ENCODE assay signal across 1 cellular context in the genomic region with DNA sequence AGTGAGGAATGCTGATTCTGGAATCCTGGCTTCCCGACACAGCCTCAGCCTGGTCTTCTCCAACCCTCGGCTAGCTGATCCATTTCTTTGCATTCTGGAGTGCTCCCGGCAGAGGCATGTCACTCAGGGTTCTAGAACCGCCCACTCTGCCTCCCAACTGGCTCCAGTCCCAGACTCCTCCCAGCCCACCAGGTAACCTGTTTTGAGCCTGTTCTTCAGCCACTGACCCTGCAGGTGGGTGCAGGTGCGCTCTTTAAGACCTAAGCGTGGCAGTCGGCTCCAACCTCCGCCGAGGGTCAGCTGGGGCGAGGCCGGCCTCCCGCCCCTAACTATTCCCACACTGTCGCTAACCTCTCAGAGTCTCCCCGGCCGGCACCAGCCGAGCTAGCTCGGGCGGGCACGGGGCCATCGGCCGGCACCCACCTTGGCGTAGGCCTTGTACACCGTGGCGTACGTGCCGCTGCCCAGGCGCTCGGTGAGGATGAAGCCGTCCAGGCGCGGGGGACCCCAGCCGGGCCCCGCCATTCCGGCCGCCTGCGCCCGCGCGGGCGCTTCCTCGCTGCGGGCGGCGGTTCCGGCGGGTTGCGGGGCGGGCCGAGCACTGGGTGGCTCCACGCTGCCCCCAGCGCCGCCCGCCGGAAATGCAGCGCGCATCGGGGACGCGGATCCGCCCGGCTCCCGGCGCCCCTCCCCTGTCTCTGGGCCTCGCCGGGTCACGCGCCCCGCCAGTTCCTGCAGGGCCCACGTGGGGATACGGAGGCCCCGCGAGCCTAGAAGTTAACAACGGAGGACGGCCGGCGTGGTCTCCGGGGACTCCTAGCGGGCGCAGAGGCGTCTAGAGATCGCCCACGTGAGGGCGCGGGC.
TF ChIP-seq lines count a peak whose summit lies in the region.

A gene with protein sequence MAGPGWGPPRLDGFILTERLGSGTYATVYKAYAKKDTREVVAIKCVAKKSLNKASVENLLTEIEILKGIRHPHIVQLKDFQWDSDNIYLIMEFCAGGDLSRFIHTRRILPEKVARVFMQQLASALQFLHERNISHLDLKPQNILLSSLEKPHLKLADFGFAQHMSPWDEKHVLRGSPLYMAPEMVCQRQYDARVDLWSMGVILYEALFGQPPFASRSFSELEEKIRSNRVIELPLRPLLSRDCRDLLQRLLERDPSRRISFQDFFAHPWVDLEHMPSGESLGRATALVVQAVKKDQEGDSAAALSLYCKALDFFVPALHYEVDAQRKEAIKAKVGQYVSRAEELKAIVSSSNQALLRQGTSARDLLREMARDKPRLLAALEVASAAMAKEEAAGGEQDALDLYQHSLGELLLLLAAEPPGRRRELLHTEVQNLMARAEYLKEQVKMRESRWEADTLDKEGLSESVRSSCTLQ (minus strand): TSS at position 576 of the 864 bp plus-strand sequence. CDS start 51 bp downstream, at position 525.

TF ChIP-seq in HepG2, 621 proteins besides CTCF, POLR2A, EP300 and RAD21 (continued from another document and continues in another):
- TF ChIP-seq, protein P1, sequence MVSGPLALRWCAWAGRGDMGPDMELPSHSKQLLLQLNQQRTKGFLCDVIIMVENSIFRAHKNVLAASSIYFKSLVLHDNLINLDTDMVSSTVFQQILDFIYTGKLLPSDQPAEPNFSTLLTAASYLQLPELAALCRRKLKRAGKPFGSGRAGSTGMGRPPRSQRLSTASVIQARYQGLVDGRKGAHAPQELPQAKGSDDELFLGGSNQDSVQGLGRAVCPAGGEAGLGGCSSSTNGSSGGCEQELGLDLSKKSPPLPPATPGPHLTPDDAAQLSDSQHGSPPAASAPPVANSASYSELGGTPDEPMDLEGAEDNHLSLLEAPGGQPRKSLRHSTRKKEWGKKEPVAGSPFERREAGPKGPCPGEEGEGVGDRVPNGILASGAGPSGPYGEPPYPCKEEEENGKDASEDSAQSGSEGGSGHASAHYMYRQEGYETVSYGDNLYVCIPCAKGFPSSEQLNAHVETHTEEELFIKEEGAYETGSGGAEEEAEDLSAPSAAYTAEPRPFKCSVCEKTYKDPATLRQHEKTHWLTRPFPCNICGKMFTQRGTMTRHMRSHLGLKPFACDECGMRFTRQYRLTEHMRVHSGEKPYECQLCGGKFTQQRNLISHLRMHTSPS (CRISPR knock-in tag; IDR thresholded peaks at IDR 0.05; ENCODE audit: low read depth) = no peak
- TF ChIP-seq, protein P2, sequence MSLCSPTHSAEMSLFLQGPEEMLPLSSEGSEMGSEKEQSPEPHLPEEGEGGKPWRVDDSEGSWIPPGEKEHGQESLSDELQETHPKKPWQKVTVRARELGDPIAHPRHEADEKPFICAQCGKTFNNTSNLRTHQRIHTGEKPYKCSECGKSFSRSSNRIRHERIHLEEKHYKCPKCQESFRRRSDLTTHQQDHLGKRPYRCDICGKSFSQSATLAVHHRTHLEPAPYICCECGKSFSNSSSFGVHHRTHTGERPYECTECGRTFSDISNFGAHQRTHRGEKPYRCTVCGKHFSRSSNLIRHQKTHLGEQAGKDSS (CRISPR knock-in tag; IDR thresholded peaks at IDR 0.05; ENCODE audit: borderline replicate concordance, low read depth) = no peak
- TF ChIP-seq POGZ (CRISPR knock-in tag; IDR thresholded peaks at IDR 0.05) (no peak), ZNF546 (CRISPR knock-in tag; conservative IDR thresholded peaks at IDR 0.05) (no peak), ISX (CRISPR knock-in tag; conservative IDR thresholded peaks at IDR 0.05) (no peak), TBX3 (IDR thresholded peaks at IDR 0.05; ENCODE audit: borderline replicate concordance) (no peak), ZMYM3 (CRISPR knock-in tag; IDR thresholded peaks at IDR 0.05) (no peak), THYN1 (CRISPR knock-in tag; IDR thresholded peaks at IDR 0.05; ENCODE audit: borderline replicate concordance, low read depth) (no peak)
- TF ChIP-seq, protein P3, sequence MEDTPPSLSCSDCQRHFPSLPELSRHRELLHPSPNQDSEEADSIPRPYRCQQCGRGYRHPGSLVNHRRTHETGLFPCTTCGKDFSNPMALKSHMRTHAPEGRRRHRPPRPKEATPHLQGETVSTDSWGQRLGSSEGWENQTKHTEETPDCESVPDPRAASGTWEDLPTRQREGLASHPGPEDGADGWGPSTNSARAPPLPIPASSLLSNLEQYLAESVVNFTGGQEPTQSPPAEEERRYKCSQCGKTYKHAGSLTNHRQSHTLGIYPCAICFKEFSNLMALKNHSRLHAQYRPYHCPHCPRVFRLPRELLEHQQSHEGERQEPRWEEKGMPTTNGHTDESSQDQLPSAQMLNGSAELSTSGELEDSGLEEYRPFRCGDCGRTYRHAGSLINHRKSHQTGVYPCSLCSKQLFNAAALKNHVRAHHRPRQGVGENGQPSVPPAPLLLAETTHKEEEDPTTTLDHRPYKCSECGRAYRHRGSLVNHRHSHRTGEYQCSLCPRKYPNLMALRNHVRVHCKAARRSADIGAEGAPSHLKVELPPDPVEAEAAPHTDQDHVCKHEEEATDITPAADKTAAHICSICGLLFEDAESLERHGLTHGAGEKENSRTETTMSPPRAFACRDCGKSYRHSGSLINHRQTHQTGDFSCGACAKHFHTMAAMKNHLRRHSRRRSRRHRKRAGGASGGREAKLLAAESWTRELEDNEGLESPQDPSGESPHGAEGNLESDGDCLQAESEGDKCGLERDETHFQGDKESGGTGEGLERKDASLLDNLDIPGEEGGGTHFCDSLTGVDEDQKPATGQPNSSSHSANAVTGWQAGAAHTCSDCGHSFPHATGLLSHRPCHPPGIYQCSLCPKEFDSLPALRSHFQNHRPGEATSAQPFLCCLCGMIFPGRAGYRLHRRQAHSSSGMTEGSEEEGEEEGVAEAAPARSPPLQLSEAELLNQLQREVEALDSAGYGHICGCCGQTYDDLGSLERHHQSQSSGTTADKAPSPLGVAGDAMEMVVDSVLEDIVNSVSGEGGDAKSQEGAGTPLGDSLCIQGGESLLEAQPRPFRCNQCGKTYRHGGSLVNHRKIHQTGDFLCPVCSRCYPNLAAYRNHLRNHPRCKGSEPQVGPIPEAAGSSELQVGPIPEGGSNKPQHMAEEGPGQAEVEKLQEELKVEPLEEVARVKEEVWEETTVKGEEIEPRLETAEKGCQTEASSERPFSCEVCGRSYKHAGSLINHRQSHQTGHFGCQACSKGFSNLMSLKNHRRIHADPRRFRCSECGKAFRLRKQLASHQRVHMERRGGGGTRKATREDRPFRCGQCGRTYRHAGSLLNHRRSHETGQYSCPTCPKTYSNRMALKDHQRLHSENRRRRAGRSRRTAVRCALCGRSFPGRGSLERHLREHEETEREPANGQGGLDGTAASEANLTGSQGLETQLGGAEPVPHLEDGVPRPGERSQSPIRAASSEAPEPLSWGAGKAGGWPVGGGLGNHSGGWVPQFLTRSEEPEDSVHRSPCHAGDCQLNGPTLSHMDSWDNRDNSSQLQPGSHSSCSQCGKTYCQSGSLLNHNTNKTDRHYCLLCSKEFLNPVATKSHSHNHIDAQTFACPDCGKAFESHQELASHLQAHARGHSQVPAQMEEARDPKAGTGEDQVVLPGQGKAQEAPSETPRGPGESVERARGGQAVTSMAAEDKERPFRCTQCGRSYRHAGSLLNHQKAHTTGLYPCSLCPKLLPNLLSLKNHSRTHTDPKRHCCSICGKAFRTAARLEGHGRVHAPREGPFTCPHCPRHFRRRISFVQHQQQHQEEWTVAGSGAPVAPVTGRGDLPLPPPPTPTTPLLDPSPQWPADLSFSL (CRISPR knock-in tag; IDR thresholded peaks at IDR 0.05) = no peak
- TF ChIP-seq, protein P4, sequence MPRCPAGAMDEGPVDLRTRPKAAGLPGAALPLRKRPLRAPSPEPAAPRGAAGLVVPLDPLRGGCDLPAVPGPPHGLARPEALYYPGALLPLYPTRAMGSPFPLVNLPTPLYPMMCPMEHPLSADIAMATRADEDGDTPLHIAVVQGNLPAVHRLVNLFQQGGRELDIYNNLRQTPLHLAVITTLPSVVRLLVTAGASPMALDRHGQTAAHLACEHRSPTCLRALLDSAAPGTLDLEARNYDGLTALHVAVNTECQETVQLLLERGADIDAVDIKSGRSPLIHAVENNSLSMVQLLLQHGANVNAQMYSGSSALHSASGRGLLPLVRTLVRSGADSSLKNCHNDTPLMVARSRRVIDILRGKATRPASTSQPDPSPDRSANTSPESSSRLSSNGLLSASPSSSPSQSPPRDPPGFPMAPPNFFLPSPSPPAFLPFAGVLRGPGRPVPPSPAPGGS (CRISPR knock-in tag; IDR thresholded peaks at IDR 0.05) = peak; percentile 73
- TF ChIP-seq, protein P5, sequence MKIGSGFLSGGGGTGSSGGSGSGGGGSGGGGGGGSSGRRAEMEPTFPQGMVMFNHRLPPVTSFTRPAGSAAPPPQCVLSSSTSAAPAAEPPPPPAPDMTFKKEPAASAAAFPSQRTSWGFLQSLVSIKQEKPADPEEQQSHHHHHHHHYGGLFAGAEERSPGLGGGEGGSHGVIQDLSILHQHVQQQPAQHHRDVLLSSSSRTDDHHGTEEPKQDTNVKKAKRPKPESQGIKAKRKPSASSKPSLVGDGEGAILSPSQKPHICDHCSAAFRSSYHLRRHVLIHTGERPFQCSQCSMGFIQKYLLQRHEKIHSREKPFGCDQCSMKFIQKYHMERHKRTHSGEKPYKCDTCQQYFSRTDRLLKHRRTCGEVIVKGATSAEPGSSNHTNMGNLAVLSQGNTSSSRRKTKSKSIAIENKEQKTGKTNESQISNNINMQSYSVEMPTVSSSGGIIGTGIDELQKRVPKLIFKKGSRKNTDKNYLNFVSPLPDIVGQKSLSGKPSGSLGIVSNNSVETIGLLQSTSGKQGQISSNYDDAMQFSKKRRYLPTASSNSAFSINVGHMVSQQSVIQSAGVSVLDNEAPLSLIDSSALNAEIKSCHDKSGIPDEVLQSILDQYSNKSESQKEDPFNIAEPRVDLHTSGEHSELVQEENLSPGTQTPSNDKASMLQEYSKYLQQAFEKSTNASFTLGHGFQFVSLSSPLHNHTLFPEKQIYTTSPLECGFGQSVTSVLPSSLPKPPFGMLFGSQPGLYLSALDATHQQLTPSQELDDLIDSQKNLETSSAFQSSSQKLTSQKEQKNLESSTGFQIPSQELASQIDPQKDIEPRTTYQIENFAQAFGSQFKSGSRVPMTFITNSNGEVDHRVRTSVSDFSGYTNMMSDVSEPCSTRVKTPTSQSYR (CRISPR knock-in tag; IDR thresholded peaks at IDR 0.05; ENCODE audit: borderline replicate concordance) = no peak
- TF ChIP-seq, protein P6, sequence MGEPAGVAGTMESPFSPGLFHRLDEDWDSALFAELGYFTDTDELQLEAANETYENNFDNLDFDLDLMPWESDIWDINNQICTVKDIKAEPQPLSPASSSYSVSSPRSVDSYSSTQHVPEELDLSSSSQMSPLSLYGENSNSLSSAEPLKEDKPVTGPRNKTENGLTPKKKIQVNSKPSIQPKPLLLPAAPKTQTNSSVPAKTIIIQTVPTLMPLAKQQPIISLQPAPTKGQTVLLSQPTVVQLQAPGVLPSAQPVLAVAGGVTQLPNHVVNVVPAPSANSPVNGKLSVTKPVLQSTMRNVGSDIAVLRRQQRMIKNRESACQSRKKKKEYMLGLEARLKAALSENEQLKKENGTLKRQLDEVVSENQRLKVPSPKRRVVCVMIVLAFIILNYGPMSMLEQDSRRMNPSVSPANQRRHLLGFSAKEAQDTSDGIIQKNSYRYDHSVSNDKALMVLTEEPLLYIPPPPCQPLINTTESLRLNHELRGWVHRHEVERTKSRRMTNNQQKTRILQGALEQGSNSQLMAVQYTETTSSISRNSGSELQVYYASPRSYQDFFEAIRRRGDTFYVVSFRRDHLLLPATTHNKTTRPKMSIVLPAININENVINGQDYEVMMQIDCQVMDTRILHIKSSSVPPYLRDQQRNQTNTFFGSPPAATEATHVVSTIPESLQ (CRISPR knock-in tag; conservative IDR thresholded peaks at IDR 0.05) = no peak
- TF ChIP-seq, protein P7, sequence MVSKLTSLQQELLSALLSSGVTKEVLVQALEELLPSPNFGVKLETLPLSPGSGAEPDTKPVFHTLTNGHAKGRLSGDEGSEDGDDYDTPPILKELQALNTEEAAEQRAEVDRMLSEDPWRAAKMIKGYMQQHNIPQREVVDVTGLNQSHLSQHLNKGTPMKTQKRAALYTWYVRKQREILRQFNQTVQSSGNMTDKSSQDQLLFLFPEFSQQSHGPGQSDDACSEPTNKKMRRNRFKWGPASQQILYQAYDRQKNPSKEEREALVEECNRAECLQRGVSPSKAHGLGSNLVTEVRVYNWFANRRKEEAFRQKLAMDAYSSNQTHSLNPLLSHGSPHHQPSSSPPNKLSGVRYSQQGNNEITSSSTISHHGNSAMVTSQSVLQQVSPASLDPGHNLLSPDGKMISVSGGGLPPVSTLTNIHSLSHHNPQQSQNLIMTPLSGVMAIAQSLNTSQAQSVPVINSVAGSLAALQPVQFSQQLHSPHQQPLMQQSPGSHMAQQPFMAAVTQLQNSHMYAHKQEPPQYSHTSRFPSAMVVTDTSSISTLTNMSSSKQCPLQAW (CRISPR knock-in tag; IDR thresholded peaks at IDR 0.05) = no peak
- TF ChIP-seq, protein P8, sequence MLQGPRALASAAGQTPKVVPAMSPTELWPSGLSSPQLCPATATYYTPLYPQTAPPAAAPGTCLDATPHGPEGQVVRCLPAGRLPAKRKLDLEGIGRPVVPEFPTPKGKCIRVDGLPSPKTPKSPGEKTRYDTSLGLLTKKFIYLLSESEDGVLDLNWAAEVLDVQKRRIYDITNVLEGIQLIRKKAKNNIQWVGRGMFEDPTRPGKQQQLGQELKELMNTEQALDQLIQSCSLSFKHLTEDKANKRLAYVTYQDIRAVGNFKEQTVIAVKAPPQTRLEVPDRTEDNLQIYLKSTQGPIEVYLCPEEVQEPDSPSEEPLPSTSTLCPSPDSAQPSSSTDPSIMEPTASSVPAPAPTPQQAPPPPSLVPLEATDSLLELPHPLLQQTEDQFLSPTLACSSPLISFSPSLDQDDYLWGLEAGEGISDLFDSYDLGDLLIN (CRISPR knock-in tag; IDR thresholded peaks at IDR 0.05; ENCODE audit: borderline replicate concordance) = no peak
- TF ChIP-seq, protein P9, sequence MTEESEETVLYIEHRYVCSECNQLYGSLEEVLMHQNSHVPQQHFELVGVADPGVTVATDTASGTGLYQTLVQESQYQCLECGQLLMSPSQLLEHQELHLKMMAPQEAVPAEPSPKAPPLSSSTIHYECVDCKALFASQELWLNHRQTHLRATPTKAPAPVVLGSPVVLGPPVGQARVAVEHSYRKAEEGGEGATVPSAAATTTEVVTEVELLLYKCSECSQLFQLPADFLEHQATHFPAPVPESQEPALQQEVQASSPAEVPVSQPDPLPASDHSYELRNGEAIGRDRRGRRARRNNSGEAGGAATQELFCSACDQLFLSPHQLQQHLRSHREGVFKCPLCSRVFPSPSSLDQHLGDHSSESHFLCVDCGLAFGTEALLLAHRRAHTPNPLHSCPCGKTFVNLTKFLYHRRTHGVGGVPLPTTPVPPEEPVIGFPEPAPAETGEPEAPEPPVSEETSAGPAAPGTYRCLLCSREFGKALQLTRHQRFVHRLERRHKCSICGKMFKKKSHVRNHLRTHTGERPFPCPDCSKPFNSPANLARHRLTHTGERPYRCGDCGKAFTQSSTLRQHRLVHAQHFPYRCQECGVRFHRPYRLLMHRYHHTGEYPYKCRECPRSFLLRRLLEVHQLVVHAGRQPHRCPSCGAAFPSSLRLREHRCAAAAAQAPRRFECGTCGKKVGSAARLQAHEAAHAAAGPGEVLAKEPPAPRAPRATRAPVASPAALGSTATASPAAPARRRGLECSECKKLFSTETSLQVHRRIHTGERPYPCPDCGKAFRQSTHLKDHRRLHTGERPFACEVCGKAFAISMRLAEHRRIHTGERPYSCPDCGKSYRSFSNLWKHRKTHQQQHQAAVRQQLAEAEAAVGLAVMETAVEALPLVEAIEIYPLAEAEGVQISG (CRISPR knock-in tag; IDR thresholded peaks at IDR 0.05) = peak; percentile 88
- TF ChIP-seq, protein P10, sequence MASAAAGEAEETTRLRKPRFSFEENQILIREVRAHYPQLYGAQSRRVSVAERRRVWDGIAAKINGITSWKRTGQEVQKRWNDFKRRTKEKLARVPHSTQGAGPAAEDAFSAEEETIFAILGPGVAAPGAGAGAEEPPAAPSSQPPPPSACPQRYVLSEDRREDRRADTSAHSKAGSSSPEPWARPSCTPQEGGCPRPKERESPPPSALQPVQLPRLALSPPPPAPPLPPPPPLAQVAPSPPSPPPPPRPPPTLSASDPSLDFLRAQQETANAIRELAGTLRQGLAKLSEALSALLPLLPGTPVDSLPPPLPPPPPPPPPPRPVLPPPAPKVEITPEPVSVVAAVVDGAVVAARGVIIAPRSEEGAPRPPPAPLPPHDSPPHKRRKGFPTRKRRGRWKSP (CRISPR knock-in tag; IDR thresholded peaks at IDR 0.05) = no peak
